ENCODE assay signal across 22 cellular contexts in the genomic region with DNA sequence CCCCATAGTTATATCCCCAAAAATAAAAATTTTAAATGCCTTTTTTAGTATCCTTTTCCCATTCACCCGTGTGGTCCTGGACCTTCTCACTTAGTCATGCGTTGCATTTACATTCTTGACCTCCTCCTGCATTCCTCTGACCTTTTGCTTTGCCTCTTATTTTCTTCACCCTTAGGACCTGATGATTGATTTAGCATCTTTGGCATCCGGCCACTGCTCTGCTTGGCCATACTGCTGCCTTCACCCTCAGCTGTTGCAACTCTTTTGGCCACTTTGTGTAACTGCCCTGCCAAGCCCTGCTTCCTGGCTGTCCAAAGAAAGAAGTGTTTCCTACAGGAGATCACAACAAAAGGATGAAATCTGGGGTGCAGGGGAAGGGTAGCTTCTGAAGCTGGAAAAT. TPM values are rescaled to one million over a fixed set of nuclear protein-coding genes. Genes with fewer than 3 reads are reported as not detected.
A peak's percentile ranks its signal among the peaks of the same experiment; 100 is the strongest.
DNase-seq lines count a peak whose midpoint lies in the region; ATAC-seq and TF ChIP-seq lines count a peak whose summit lies in the region.
"Had no signal": no experiment of that assay in that cellular context is flagged by ENCODE, and none has a peak within 500 bp of the region (broad histone marks: within the 10 kb centered on the region; RNA-seq: fewer than 3 reads in every experiment).

No MANE protein-coding gene starts in this region.

- H3K9ac ChIP-seq in SK-N-SH, result no peak overlapping the region

- no peak for DNase-seq in SK-N-SH
- DNase-seq in RPMI7951 (ENCODE audit: low read depth), result peak; percentile 11
- DNase-seq in foreskin fibroblast, result peak; percentile 69 to 77
- DNase-seq in renal cortical epithelial cell (ENCODE audit: low read depth), result peak; percentile 66
- no peak for DNase-seq in aorta
- DNase-seq in OCI-M2 (lab: John Stamatoyannopoulos, UW; ENCODE audit: unreplicated experiment), result no peak
- DNase-seq: activated CD8-positive, alpha-beta T cell treated with anti-CD3 and anti-CD28 coated beads for 36 hours; activated T-cell treated with anti-CD3 and anti-CD28 coated beads, Interleukin-2, amount 50 U/mL, for 48 hours; NCI-H1092; NCI-H524 treated with DMSO at 0.1 percent for 48 hours; stimulated activated CD4-positive, alpha-beta T cell treated with anti-CD3 and anti-CD28 coated beads, Interleukin-15, amount 100 ng/mL, for 24 hours; thyroid gland had no signal

- no peaks in the 10 kb centered on the region for H4K20me1 ChIP-seq in SK-N-SH (ENCODE audit: insufficient read depth)

- ATAC-seq in SK-N-SH treated with all-trans-retinoic acid at 6 μM for 48 hours, result no peak
- no peak for ATAC-seq in aorta (ENCODE audit: low FRiP score)
- ATAC-seq in HG02981 (IDR thresholded peaks at IDR 0.05; ENCODE audit: unreplicated experiment), result no peak
- ATAC-seq: activated CD8-positive, alpha-beta T cell treated with anti-CD3 and anti-CD28 coated beads for 36 hours; esophagus mucosa; K562; stimulated activated memory B cell treated with anti-CD40 and anti-IgM and Interleukin-4, amounts not matched to agents 10 μg/mL and 1 μg/mL and 100 μg/mL, for 72 hours; WTC11 had no signal

- TF ChIP-seq CTCF in SK-N-SH (IDR thresholded peaks at IDR 0.05), result no peak
- no peak for TF ChIP-seq CTCF in foreskin fibroblast (IDR thresholded peaks at IDR 0.05; ENCODE audit: low read depth, low read length)

- 11% methylated on average over 3 of the region's 3 CpGs for WGBS in SK-N-SH (ENCODE audit: low lambda C conversion rate)
- WGBS in aorta, 2 donors, result 6 to 21% methylated on average over 3 of the region's 3 CpGs

- TF ChIP-seq RAD21 in SK-N-SH (IDR thresholded peaks at IDR 0.05; ENCODE audit: low read length), result no peak

- no peaks in the 10 kb centered on the region for H3F3A ChIP-seq in SK-N-SH (replicated peaks; ENCODE audit: insufficient read depth)

- intact Hi-C loops in aorta (cut with DNase I), result no loop called here

- H3K36me3 ChIP-seq in SK-N-SH (replicated peaks in 1 of 2; ENCODE audit: control insufficient read depth in 1 of 2, insufficient read depth in 2 of 2, low read length in 1 of 2) (no peaks in the 10 kb centered on the region), aorta (ENCODE audit: control insufficient read depth in 1 of 2, insufficient read depth in 2 of 2, low read length in 1 of 2) (no peaks in the 10 kb centered on the region)
- H3K36me3 ChIP-seq: thyroid gland had no signal

- no peak overlapping the region for H3K4me2 ChIP-seq in SK-N-SH

- H3K4me3 ChIP-seq in SK-N-SH (ENCODE audit: low read depth in 2 of 2, low read length in 1 of 2) (no peak overlapping the region), foreskin fibroblast (ENCODE audit: low read depth in 1 of 2, low read length in 2 of 2) (no peak overlapping the region), aorta (ENCODE audit: low read length in 2 of 2) (no peak overlapping the region)
- H3K4me3 ChIP-seq: K562, thyroid gland had no signal

- CTCF ChIA-PET in SK-N-SH (lab: Yijun Ruan, JAX), result interaction anchor here (1.2 kb wide), 1 partner anchor 147 kb away, joined by 3 read pairs; no protein-coding TSS in a partner anchor

- H3K27me3 ChIP-seq in SK-N-SH (ENCODE audit: insufficient read depth) (no peaks in the 10 kb centered on the region), aorta (ENCODE audit: control insufficient read depth in 1 of 2, insufficient read depth in 2 of 2, low read length in 1 of 2) (no peaks in the 10 kb centered on the region)
- H3K27me3 ChIP-seq: thyroid gland had no signal

- H3K79me2 ChIP-seq in SK-N-SH (ENCODE audit: insufficient read depth), result no peaks in the 10 kb centered on the region

- POLR2A ChIA-PET in SK-N-SH (lab: Yijun Ruan, JAX), result no interaction called here

- H2AFZ ChIP-seq in SK-N-SH (ENCODE audit: low read depth), result no peak overlapping the region

- no peak for TF ChIP-seq EP300 in SK-N-SH (IDR thresholded peaks at IDR 0.05; ENCODE audit: borderline replicate concordance in 1 of 2, low read depth in 1 of 2, low read length in 1 of 2)

- H3K4me1 ChIP-seq in SK-N-SH (ENCODE audit: control insufficient read depth in 1 of 2, insufficient read depth in 2 of 2, low read depth in 1 of 2, low read length in 1 of 2), result no peaks in the 10 kb centered on the region
- H3K4me1 ChIP-seq in aorta (ENCODE audit: control insufficient read depth in 1 of 2, insufficient read depth in 2 of 2, low read length in 2 of 2), result no peaks in the 10 kb centered on the region
- H3K4me1 ChIP-seq: thyroid gland had no signal

- no peaks in the 10 kb centered on the region for H3K9me2 ChIP-seq in SK-N-SH

- no peak overlapping the region for H3K27ac ChIP-seq in SK-N-SH (ENCODE audit: low read depth in 2 of 2, low read length in 1 of 2)
- H3K27ac ChIP-seq in aorta (ENCODE audit: low read depth in 1 of 2, low read length in 2 of 2), result no peak overlapping the region
- H3K27ac ChIP-seq: 22Rv1, C4-2B, thyroid gland had no signal

- H3K9me3 ChIP-seq in SK-N-SH, result peaks cover 11% of the 10 kb centered on the region; the same call in 1 of the 2 replicates
- H3K9me3 ChIP-seq in aorta (ENCODE audit: control insufficient read depth, low read length), result peaks cover 5% of the 10 kb centered on the region
- H3K9me3 ChIP-seq: thyroid gland had no signal

TF ChIP-seq in SK-N-SH, 30 proteins besides CTCF, POLR2A, EP300 and RAD21:
- TF ChIP-seq, protein P1, sequence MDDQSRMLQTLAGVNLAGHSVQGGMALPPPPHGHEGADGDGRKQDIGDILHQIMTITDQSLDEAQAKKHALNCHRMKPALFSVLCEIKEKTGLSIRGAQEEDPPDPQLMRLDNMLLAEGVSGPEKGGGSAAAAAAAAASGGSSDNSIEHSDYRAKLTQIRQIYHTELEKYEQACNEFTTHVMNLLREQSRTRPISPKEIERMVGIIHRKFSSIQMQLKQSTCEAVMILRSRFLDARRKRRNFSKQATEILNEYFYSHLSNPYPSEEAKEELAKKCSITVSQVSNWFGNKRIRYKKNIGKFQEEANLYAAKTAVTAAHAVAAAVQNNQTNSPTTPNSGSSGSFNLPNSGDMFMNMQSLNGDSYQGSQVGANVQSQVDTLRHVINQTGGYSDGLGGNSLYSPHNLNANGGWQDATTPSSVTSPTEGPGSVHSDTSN (IDR thresholded peaks at IDR 0.05), result no peak
- TF ChIP-seq NFIC (IDR thresholded peaks at IDR 0.05; ENCODE audit: borderline replicate concordance), result peak; percentile 23; the same call in 1 of the 2 replicates

TF ChIP-seq in SK-N-SH treated with all-trans-retinoic acid at 6 μM for 48 hours, 23 proteins besides CTCF, POLR2A, EP300 and RAD21 (continues in another document):
- TF ChIP-seq PPARA (CRISPR knock-in tag; IDR thresholded peaks at IDR 0.05; ENCODE audit: borderline replicate concordance) (no peak), ESRRG (CRISPR knock-in tag; IDR thresholded peaks at IDR 0.05) (no peak), ARNTL (CRISPR knock-in tag; IDR thresholded peaks at IDR 0.05; ENCODE audit: borderline replicate concordance, low read depth) (no peak), CSDC2 (CRISPR knock-in tag; IDR thresholded peaks at IDR 0.05) (no peak), OSR1 (CRISPR knock-in tag; IDR thresholded peaks at IDR 0.05) (no peak), ZNF565 (CRISPR knock-in tag; conservative IDR thresholded peaks at IDR 0.05; ENCODE audit: low read depth) (no peak), ZFP30 (CRISPR knock-in tag; IDR thresholded peaks at IDR 0.05) (no peak), GLIS3 (CRISPR knock-in tag; IDR thresholded peaks at IDR 0.05) (no peak), ZFP3 (CRISPR knock-in tag; IDR thresholded peaks at IDR 0.05) (no peak), ZNF70 (CRISPR knock-in tag; IDR thresholded peaks at IDR 0.05) (no peak), ZC3H10 (CRISPR knock-in tag; IDR thresholded peaks at IDR 0.05) (no peak), ISL1 (CRISPR knock-in tag; IDR thresholded peaks at IDR 0.05) (no peak), TCF4 (CRISPR knock-in tag; IDR thresholded peaks at IDR 0.05; ENCODE audit: borderline replicate concordance) (no peak), SNAI2 (CRISPR knock-in tag; IDR thresholded peaks at IDR 0.05) (no peak)
- TF ChIP-seq, protein P2, sequence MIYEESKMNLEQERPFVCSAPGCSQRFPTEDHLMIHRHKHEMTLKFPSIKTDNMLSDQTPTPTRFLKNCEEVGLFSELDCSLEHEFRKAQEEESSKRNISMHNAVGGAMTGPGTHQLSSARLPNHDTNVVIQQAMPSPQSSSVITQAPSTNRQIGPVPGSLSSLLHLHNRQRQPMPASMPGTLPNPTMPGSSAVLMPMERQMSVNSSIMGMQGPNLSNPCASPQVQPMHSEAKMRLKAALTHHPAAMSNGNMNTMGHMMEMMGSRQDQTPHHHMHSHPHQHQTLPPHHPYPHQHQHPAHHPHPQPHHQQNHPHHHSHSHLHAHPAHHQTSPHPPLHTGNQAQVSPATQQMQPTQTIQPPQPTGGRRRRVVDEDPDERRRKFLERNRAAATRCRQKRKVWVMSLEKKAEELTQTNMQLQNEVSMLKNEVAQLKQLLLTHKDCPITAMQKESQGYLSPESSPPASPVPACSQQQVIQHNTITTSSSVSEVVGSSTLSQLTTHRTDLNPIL (CRISPR knock-in tag; IDR thresholded peaks at IDR 0.05; ENCODE audit: low read depth), result no peak
- TF ChIP-seq, protein P3, sequence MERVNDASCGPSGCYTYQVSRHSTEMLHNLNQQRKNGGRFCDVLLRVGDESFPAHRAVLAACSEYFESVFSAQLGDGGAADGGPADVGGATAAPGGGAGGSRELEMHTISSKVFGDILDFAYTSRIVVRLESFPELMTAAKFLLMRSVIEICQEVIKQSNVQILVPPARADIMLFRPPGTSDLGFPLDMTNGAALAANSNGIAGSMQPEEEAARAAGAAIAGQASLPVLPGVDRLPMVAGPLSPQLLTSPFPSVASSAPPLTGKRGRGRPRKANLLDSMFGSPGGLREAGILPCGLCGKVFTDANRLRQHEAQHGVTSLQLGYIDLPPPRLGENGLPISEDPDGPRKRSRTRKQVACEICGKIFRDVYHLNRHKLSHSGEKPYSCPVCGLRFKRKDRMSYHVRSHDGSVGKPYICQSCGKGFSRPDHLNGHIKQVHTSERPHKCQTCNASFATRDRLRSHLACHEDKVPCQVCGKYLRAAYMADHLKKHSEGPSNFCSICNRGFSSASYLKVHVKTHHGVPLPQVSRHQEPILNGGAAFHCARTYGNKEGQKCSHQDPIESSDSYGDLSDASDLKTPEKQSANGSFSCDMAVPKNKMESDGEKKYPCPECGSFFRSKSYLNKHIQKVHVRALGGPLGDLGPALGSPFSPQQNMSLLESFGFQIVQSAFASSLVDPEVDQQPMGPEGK (CRISPR knock-in tag; IDR thresholded peaks at IDR 0.05; ENCODE audit: borderline replicate concordance), result no peak

RNA-seq across cellular contexts. Expression of a gene that starts 48.8 kb away (rescaled TPM):
- 66.7 and 89.3 TPM in 2 replicates for polyA plus RNA-seq in SK-N-SH (2012; rRNA removed)
- 94.3 and 104 TPM in 2 replicates for polyA plus RNA-seq in SK-N-SH (2012; cell fraction: cytosol; rRNA removed)
- polyA plus RNA-seq in SK-N-SH (2012; cell fraction: nucleus; rRNA removed), result 42.3 and 91.6 TPM in 2 replicates
- 0.12 and 0.68 TPM in 2 replicates for total RNA-seq in RPMI7951 (2014; rRNA removed; shearing (Covaris generic))
- under 0.01 TPM in 1 of 2 replicates, not detected in the other for total RNA-seq in renal cortical epithelial cell
- total RNA-seq in aorta, result under 1 TPM; 0.12 to 0.65 TPM
- polyA plus RNA-seq in aorta, result under 1 TPM in 1 of 2 donors, not detected in 1; 0.03 TPM
- total RNA-seq: activated CD8-positive, alpha-beta T cell treated with anti-CD3 and anti-CD28 coated beads for 36 hours; mononuclear cell; T-helper 2 cell treated with Interferon-gamma antibody and Interleukin-4, amounts not matched to agents 100 ng/mL and 5 ng/mL, for 36 hours had no signal
- polyA plus RNA-seq: K562 had no signal

Comparison
In these comparisons a context has a peak if more than half of its experiments do, and no peak if none do; other contexts are left out.
1. DNase-seq: peak in RPMI7951 (single experiment), foreskin fibroblast (2 of 2) and renal cortical epithelial cell (single experiment); none in SK-N-SH (single experiment), aorta (0 of 2) and OCI-M2 (single experiment).